In genomic region chr1:226763741-226764264, GRCh38 we compare ENCODE assay signal across 9 cellular contexts. TPM values are rescaled to one million over a fixed set of nuclear protein-coding genes. Genes with fewer than 3 reads are reported as not detected.
DNase-seq lines count a peak whose midpoint lies in the region; ATAC-seq, FAIRE-seq and TF ChIP-seq lines count a peak whose summit lies in the region.
"Had no signal": no experiment of that assay in that cellular context is flagged by ENCODE, and none has a peak within 500 bp of the region (broad histone marks: within the 10 kb centered on the region; RNA-seq: fewer than 3 reads in every experiment).

No MANE protein-coding gene starts in this region.

- H3K27ac ChIP-seq in smooth muscle cell (ENCODE audit: low read depth), result peak overlapping the region; percentile 90

- TF ChIP-seq CTCF in bronchial epithelial cell (IDR thresholded peaks at IDR 0.05; ENCODE audit: insufficient read depth, low read length, severe bottlenecking) (no peak), smooth muscle cell (IDR thresholded peaks at IDR 0.05; ENCODE audit: borderline replicate concordance, insufficient read depth, poor library complexity, severe bottlenecking) (no peak)

- H3K4me3 ChIP-seq in NT2/D1 (ENCODE audit: insufficient read length, low read depth) (no peak overlapping the region), bronchial epithelial cell (ENCODE audit: low read depth, low read length) (no peak overlapping the region), smooth muscle cell (no peak overlapping the region)

- FAIRE-seq in bronchial epithelial cell (lab: Jason Lieb, UNC), result no peak

- DNase-seq in NT2/D1 (ENCODE audit: low read depth, low spot score) (peak; percentile 92), bronchial epithelial cell (ENCODE audit: low read depth) (peak; percentile 99), smooth muscle cell (lab: John Stamatoyannopoulos, UW; ENCODE audit: unreplicated experiment) (no peak), occipital lobe (lab: John Stamatoyannopoulos, UW) (no peak), NCI-H1436 (lab: John Stamatoyannopoulos, UW) (no peak)
- DNase-seq: activated CD4-positive, CD25-positive, alpha-beta regulatory T cell; naive B cell had no signal

- H3K27me3 ChIP-seq in NT2/D1 (ENCODE audit: insufficient read depth, insufficient read length), result no peaks in the 10 kb centered on the region
- H3K27me3 ChIP-seq in bronchial epithelial cell (ENCODE audit: control insufficient read depth, insufficient read depth, low read length), result no peaks in the 10 kb centered on the region
- no peaks in the 10 kb centered on the region for H3K27me3 ChIP-seq in smooth muscle cell (ENCODE audit: low read depth)

- H3K36me3 ChIP-seq in NT2/D1 (ENCODE audit: insufficient read depth, insufficient read length, low read length) (no peaks in the 10 kb centered on the region), bronchial epithelial cell (ENCODE audit: control insufficient read depth, insufficient read depth, low read length) (no peaks in the 10 kb centered on the region), smooth muscle cell (ENCODE audit: low read depth) (no peaks in the 10 kb centered on the region)

- no peak overlapping the region for H3K9ac ChIP-seq in NT2/D1 (ENCODE audit: insufficient read length, low read depth)
- H3K9ac ChIP-seq in smooth muscle cell (ENCODE audit: low read depth), result peak overlapping the region; percentile 50

- H3K79me2 ChIP-seq in smooth muscle cell (ENCODE audit: low read depth), result no peaks in the 10 kb centered on the region

- no peaks in the 10 kb centered on the region for H3K9me3 ChIP-seq in NT2/D1 (ENCODE audit: insufficient read depth, low read length)
- no peaks in the 10 kb centered on the region for H3K9me3 ChIP-seq in smooth muscle cell (replicated peaks; ENCODE audit: low read depth)

- H3K4me1 ChIP-seq in NT2/D1 (ENCODE audit: insufficient read depth, insufficient read length) (peaks cover 11% of the 10 kb centered on the region), smooth muscle cell (ENCODE audit: low read depth) (no peaks in the 10 kb centered on the region)

- 6% methylated on average over 5 of the region's 5 CpGs for WGBS in smooth muscle cell (ENCODE audit: low lambda C conversion rate)

- ATAC-seq in GM21717 (IDR thresholded peaks at IDR 0.05; ENCODE audit: unreplicated experiment) (peak; percentile 63), GM21619 (IDR thresholded peaks at IDR 0.05; ENCODE audit: unreplicated experiment) (no peak)

- no peak overlapping the region for H2AFZ ChIP-seq in smooth muscle cell (ENCODE audit: low read depth)

- H3F3A ChIP-seq in smooth muscle cell (ENCODE audit: low read depth), result peaks cover 12% of the 10 kb centered on the region

- H4K20me1 ChIP-seq in smooth muscle cell (ENCODE audit: low read depth), result no peaks in the 10 kb centered on the region

- H3K4me2 ChIP-seq in smooth muscle cell, result peak overlapping the region; percentile 47

RNA-seq across cellular contexts. Expression of gene ITPKB, which starts 24.7 kb away (rescaled TPM):
- 1.3 and 1.9 TPM in 2 replicates for total RNA-seq in bronchial epithelial cell
- total RNA-seq in smooth muscle cell, result 8.9 and 12.5 TPM in 2 replicates
- polyA plus RNA-seq in smooth muscle cell, result 11.4 and 12.2 TPM in 2 replicates
- total RNA-seq in occipital lobe, result 3.9 TPM

Comparison
In these comparisons a context has a peak if more than half of its experiments do, and no peak if none do; other contexts are left out.
1. DNase-seq: peak in NT2/D1 (single experiment) and bronchial epithelial cell (single experiment); none in smooth muscle cell (single experiment), occipital lobe (single experiment) and NCI-H1436 (single experiment).